8 cellular contexts compared by ENCODE assay signal in genomic region chr13:101127741-101128353, GRCh38.
DNase-seq lines count a peak whose midpoint lies in the region; ATAC-seq, FAIRE-seq and TF ChIP-seq lines count a peak whose summit lies in the region.

No MANE protein-coding gene starts in this region.

- in situ Hi-C loops in brain microvascular endothelial cell (cut with HindIII; ENCODE audit: low pct_ligation_motif_present, low sequenced_read_pairs), result loop anchor here (25.0 kb wide), 2 partner anchors 359 to 634 kb away; no protein-coding TSS in a partner anchor

- no peaks in the 10 kb centered on the region for H3K27me3 ChIP-seq in brain microvascular endothelial cell (replicated peaks)
- no peaks in the 10 kb centered on the region for H3K27me3 ChIP-seq in kidney epithelial cell (ENCODE audit: control insufficient read depth, insufficient read depth, low read length)

- ATAC-seq in GM19324 (IDR thresholded peaks at IDR 0.05; ENCODE audit: low FRiP score, unreplicated experiment) (peak; percentile 82), HG03354 (IDR thresholded peaks at IDR 0.05; ENCODE audit: poor library complexity, severe bottlenecking, unreplicated experiment) (peak; percentile 86)

- FAIRE-seq in urothelium cell line (lab: Jason Lieb, UNC), result no peak

- DNase-seq in DMS153 treated with DMSO at 0.1 percent for 48 hours (lab: John Stamatoyannopoulos, UW; ENCODE audit: unreplicated experiment) (peak; percentile 48), DMS153 (lab: John Stamatoyannopoulos, UW) (no peak), NCI-H748 treated with DMSO at 0.1 percent for 48 hours (lab: John Stamatoyannopoulos, UW) (peak; percentile 77), brain microvascular endothelial cell (peak; percentile 48), kidney epithelial cell (ENCODE audit: low read depth) (no peak), urothelium cell line (ENCODE audit: low spot score) (peak; percentile 40)

- TF ChIP-seq CTCF in brain microvascular endothelial cell (IDR thresholded peaks at IDR 0.05; ENCODE audit: low read depth, low read length, missing control alignments) (peak; percentile 86), kidney epithelial cell (IDR thresholded peaks at IDR 0.05; ENCODE audit: insufficient read depth, low read length, poor library complexity, severe bottlenecking) (peak; percentile 76)

- H3K36me3 ChIP-seq in brain microvascular endothelial cell (replicated peaks), result no peaks in the 10 kb centered on the region
- H3K36me3 ChIP-seq in kidney epithelial cell (ENCODE audit: control insufficient read depth, insufficient read depth, low read length), result no peaks in the 10 kb centered on the region

- H3K27ac ChIP-seq in brain microvascular endothelial cell, result no peak overlapping the region

- H3K4me3 ChIP-seq in brain microvascular endothelial cell (ENCODE audit: low read depth, low read length) (no peak overlapping the region), kidney epithelial cell (ENCODE audit: low read depth, low read length) (no peak overlapping the region)

Comparison
In these comparisons a context has a peak if more than half of its experiments do, and no peak if none do; other contexts are left out.
1. DNase-seq: peak in DMS153 treated with DMSO at 0.1 percent for 48 hours (single experiment), NCI-H748 treated with DMSO at 0.1 percent for 48 hours (single experiment), brain microvascular endothelial cell (single experiment) and urothelium cell line (single experiment); none in DMS153 (single experiment) and kidney epithelial cell (single experiment).